In the genomic region with DNA sequence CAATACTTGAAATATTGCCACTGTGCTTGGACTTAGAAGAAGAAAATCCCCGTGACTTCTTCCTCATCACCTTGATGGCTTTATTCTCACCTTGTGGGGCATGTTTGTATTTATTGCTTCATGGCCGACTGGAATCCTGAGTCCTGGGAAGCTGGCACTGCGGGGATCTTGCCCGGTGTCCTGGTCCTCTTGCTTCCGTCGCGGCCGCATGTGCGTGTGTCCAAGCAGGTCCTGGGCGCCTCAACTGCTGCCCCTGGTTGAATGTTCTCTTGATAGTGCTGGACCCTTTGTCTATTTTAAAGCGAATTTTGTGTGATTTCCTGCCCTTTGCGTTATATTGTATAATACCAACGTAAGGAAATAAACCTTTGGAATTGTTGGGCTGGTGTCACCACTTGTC, we compare ENCODE assay signal across 13 cellular contexts.
"Had no signal": no experiment of that assay in that cellular context is flagged by ENCODE, and none has a peak within 500 bp of the region (broad histone marks: within the 10 kb centered on the region; RNA-seq: fewer than 3 reads in every experiment).

No MANE protein-coding gene starts in this region.

- H3K27ac Mint-ChIP-seq: activated CD4-positive, alpha-beta memory T cell treated with anti-CD3 and anti-CD28 coated beads for 36 hours; activated naive CD8-positive, alpha-beta T cell had no signal

- H3K27ac ChIP-seq: breast epithelium, pancreas, tibial artery, vagina had no signal

- H3K4me1 Mint-ChIP-seq: neural crest cell had no signal

- H3K9me3 ChIP-seq: breast epithelium, pancreas, tibial artery, vagina had no signal

- H3K4me3 Mint-ChIP-seq: activated CD4-positive, alpha-beta memory T cell treated with anti-CD3 and anti-CD28 coated beads for 36 hours; activated naive CD8-positive, alpha-beta T cell; neural crest cell had no signal

- DNase-seq: activated CD4-positive, alpha-beta memory T cell treated with anti-CD3 and anti-CD28 coated beads for 36 hours; activated gamma-delta T cell; activated T-cell treated with anti-CD3 and anti-CD28 coated beads, Interleukin-2, amount 50 U/mL, for 48 hours; aorta; dorsolateral prefrontal cortex; mesendoderm; tibial artery had no signal

- H3K36me3 ChIP-seq: breast epithelium had no signal

- H3K36me3 Mint-ChIP-seq: activated CD4-positive, alpha-beta memory T cell treated with anti-CD3 and anti-CD28 coated beads for 36 hours; activated naive CD8-positive, alpha-beta T cell had no signal

- H3K4me3 ChIP-seq: breast epithelium, dorsolateral prefrontal cortex, pancreas, skin epidermis, tibial artery, vagina had no signal

- FAIRE-seq: pancreas had no signal

- H3K27me3 ChIP-seq: breast epithelium, dorsolateral prefrontal cortex, pancreas, tibial artery, vagina had no signal

- H3K9me3 Mint-ChIP-seq: activated CD4-positive, alpha-beta memory T cell treated with anti-CD3 and anti-CD28 coated beads for 36 hours; neural crest cell had no signal

- H3K4me1 ChIP-seq: breast epithelium, pancreas, vagina had no signal

- H3K27me3 Mint-ChIP-seq: activated CD4-positive, alpha-beta memory T cell treated with anti-CD3 and anti-CD28 coated beads for 36 hours; activated naive CD8-positive, alpha-beta T cell had no signal
